8 cellular contexts compared by ENCODE assay signal in the genomic region with DNA sequence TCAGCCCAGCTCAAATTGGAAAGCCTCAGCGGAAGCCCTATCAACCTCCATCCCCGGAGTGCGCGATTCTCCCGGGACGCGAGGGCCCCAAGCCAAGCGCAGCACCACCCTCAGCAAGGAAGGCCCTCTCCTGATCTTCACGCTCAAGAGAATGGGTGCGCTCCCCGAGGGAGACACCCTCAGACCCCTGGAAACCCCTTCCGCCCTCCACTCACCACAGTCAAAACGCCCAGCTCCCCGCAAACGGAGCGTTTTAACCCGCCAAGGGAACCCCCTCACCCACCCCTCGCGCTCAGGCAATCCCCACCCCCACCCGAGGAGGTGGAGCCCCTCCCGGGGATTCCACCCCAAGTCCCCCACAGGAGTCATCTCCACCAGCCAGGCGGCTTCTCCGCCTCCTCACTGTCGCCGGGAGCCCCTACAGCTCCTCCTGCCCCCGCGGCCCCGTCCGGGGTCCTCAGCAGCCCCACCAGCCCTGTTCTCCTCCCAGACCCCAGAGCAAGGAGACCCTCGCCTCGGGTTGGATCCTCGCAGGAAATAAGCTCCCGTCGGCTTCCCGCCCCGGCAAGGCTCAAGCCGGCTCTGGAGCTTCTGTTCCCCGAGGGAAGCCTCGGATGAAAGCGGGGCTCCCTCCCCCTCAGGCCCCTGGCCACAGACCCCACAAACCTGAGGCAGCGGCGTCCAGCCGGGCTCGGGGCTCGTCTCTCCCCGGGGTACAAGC. TPM values are rescaled to one million over a fixed set of nuclear protein-coding genes. Genes with fewer than 3 reads are reported as not detected.
DNase-seq lines count a peak whose midpoint lies in the region; ATAC-seq, FAIRE-seq and TF ChIP-seq lines count a peak whose summit lies in the region.

No MANE protein-coding gene starts in this region.

- peak overlapping the region; percentile 77 for H3K27ac ChIP-seq in DOHH2 (ENCODE audit: low read depth, low read length)

- no peak for FAIRE-seq in bronchial epithelial cell (lab: Jason Lieb, UNC)

- peaks cover 60% of the 10 kb centered on the region for H3K4me1 ChIP-seq in DOHH2 (ENCODE audit: control insufficient read depth, low read length)

- peaks cover 93% of the 10 kb centered on the region for H3K79me2 ChIP-seq in DOHH2 (ENCODE audit: control insufficient read depth, low read length)

- H3K27me3 ChIP-seq in DOHH2 (ENCODE audit: control insufficient read depth, low read length): no peaks in the 10 kb centered on the region
- no peaks in the 10 kb centered on the region for H3K27me3 ChIP-seq in bronchial epithelial cell (ENCODE audit: control insufficient read depth, insufficient read depth, low read length)

- DNase-seq in T-helper 9 cell: peak; percentile 37
- no peak for DNase-seq in bronchial epithelial cell (ENCODE audit: low read depth)
- peak; percentile 37 for DNase-seq in left kidney (ENCODE audit: low read depth, low spot score)
- DNase-seq in stimulated activated CD4-positive, alpha-beta T cell treated with anti-CD3 and anti-CD28 coated beads, Interleukin-4, amount 100 ng/mL, for 1 hour: peak; percentile 60

- H3K36me3 ChIP-seq in DOHH2 (ENCODE audit: control insufficient read depth, low read length): peaks cover 31% of the 10 kb centered on the region
- H3K36me3 ChIP-seq in bronchial epithelial cell (ENCODE audit: control insufficient read depth, insufficient read depth, low read length): peaks cover 3% of the 10 kb centered on the region

- H3K9me3 ChIP-seq in DOHH2 (ENCODE audit: control insufficient read depth, insufficient read depth, low read length): no peaks in the 10 kb centered on the region

- peak overlapping the region; percentile 79 for H3K4me3 ChIP-seq in DOHH2 (ENCODE audit: low read length)
- peak overlapping the region; percentile 86 for H3K4me3 ChIP-seq in bronchial epithelial cell (ENCODE audit: low read depth, low read length)

- H3F3A ChIP-seq in DOHH2 (ENCODE audit: control insufficient read depth, insufficient read depth): peaks cover 14% of the 10 kb centered on the region

- peak overlapping the region; percentile 88 for H3K4me2 ChIP-seq in DOHH2 (ENCODE audit: low read length)

- ATAC-seq in HG02852 (IDR thresholded peaks at IDR 0.05; ENCODE audit: unreplicated experiment) (peak; percentile 2), HG03097 (IDR thresholded peaks at IDR 0.05; ENCODE audit: low FRiP score, unreplicated experiment) (no peak), GM18870 (IDR thresholded peaks at IDR 0.05; ENCODE audit: unreplicated experiment) (no peak)

- TF ChIP-seq CTCF in DOHH2 (IDR thresholded peaks at IDR 0.05; ENCODE audit: low read depth, low read length, poor library complexity, severe bottlenecking) (no peak), bronchial epithelial cell (IDR thresholded peaks at IDR 0.05; ENCODE audit: insufficient read depth, low read length, severe bottlenecking) (no peak)

- peaks cover 7% of the 10 kb centered on the region; the same call in 1 of the 2 replicates for H4K20me1 ChIP-seq in DOHH2 (ENCODE audit: control insufficient read depth, insufficient read depth, low read depth, low read length)

- no peaks in the 10 kb centered on the region for H3K9me2 ChIP-seq in DOHH2 (replicated peaks; ENCODE audit: control insufficient read depth, low read length)

RNA-seq across cellular contexts. Expression of gene BAZ2A, which starts 0.5 kb away (rescaled TPM):
- total RNA-seq in bronchial epithelial cell: 10.8 and 19.1 TPM in 2 replicates

RNA-seq across cellular contexts. Expression of gene ATP5F1B, which starts 16.2 kb away (rescaled TPM):
- total RNA-seq in bronchial epithelial cell: 519 and 608 TPM in 2 replicates

RNA-seq across cellular contexts. Expression of gene PTGES3, which starts 58.5 kb away (rescaled TPM):
- total RNA-seq in bronchial epithelial cell: 58.4 and 64.3 TPM in 2 replicates
